In genomic region chr14:101980700-101981099, GRCh38 we compare ENCODE assay signal across 8 cellular contexts. TPM values are rescaled to one million over a fixed set of nuclear protein-coding genes. Genes with fewer than 3 reads are reported as not detected.
A peak's percentile ranks its signal among the peaks of the same experiment; 100 is the strongest.
DNase-seq lines count a peak whose midpoint lies in the region; ATAC-seq, FAIRE-seq and TF ChIP-seq lines count a peak whose summit lies in the region.

No MANE protein-coding gene starts in this region.

- TF ChIP-seq CTCF in astrocyte (IDR thresholded peaks at IDR 0.05; ENCODE audit: insufficient read depth, low read depth, low read length) (no peak), left lung (IDR thresholded peaks at IDR 0.05) (no peak)

- ATAC-seq in GM21528 (IDR thresholded peaks at IDR 0.05; ENCODE audit: low FRiP score, unreplicated experiment) (peak; percentile 74), left lung (peak; percentile 93)

- peaks cover 20% of the 10 kb centered on the region for H3K36me3 Mint-ChIP-seq in astrocyte (ENCODE audit: low read depth, unreplicated experiment)

- H3K4me3 ChIP-seq in astrocyte (ENCODE audit: insufficient read depth, low read depth, low read length) = no peak overlapping the region
- no peak overlapping the region for H3K4me3 ChIP-seq in left lung

- H3K27me3 ChIP-seq in astrocyte (ENCODE audit: insufficient read depth, low read length) (no peaks in the 10 kb centered on the region), left lung (no peaks in the 10 kb centered on the region)

- intact Hi-C loops in left lung (cut with DNase I) = loop anchor here in 1 of 2 donors (2.0 kb wide), 1 partner anchor 56 kb away; no protein-coding TSS in a partner anchor

- peak; percentile 100 for DNase-seq in ELR (ENCODE audit: low read depth)
- DNase-seq in HT-29 (ENCODE audit: low spot score) = peak; percentile 28
- DNase-seq in astrocyte (ENCODE audit: low read depth) = peak; percentile 99
- peak in 1 of 2 donors; percentile 59 for DNase-seq in left lung
- DNase-seq in NCI-H1417 (lab: John Stamatoyannopoulos, UW) = no peak
- no peak for DNase-seq in cortex of kidney (lab: John Stamatoyannopoulos, UW)
- DNase-seq in DMS53 (lab: John Stamatoyannopoulos, UW) = no peak

- peak overlapping the region; percentile 10 for H3K4me3 Mint-ChIP-seq in astrocyte (ENCODE audit: unreplicated experiment)

- no peaks in the 10 kb centered on the region for H3K9me3 Mint-ChIP-seq in astrocyte (ENCODE audit: unreplicated experiment)

- peaks cover 68% of the 10 kb centered on the region for H3K79me2 ChIP-seq in astrocyte (ENCODE audit: insufficient read depth, low read length)

- H3K27ac Mint-ChIP-seq in astrocyte (ENCODE audit: unreplicated experiment) = peak overlapping the region; percentile 37

- no peaks in the 10 kb centered on the region for H3K27me3 Mint-ChIP-seq in astrocyte (ENCODE audit: low read depth, unreplicated experiment)

- peaks cover 60% of the 10 kb centered on the region for H4K20me1 ChIP-seq in astrocyte (ENCODE audit: insufficient read depth, low read length)

- peak; percentile 72 for FAIRE-seq in astrocyte (lab: Jason Lieb, UNC)

- H3K4me2 ChIP-seq in astrocyte (ENCODE audit: low read length) = peak overlapping the region; percentile 66

- H3K4me1 ChIP-seq in astrocyte (ENCODE audit: insufficient read depth, low read length) (peaks cover 25% of the 10 kb centered on the region), left lung (peaks cover 8 to 19% of the 10 kb centered on the region in 2 donors)

- peak overlapping the region; percentile 75 for H3K27ac ChIP-seq in astrocyte (ENCODE audit: low read depth, low read length)
- H3K27ac ChIP-seq in left lung = peak overlapping the region in 1 of 2 donors; percentile 6

- H3K9me3 ChIP-seq in astrocyte (ENCODE audit: insufficient read depth, low read depth, low read length) (no peaks in the 10 kb centered on the region), left lung (no peaks in the 10 kb centered on the region)

- H3K36me3 ChIP-seq in astrocyte (ENCODE audit: insufficient read depth, low read length) (peaks cover 64% of the 10 kb centered on the region), left lung (peaks cover 0 to 96% of the 10 kb centered on the region in 2 donors)

- peak overlapping the region; percentile 56 for H3K9ac ChIP-seq in astrocyte (ENCODE audit: low read length)

- H3K4me1 Mint-ChIP-seq in astrocyte (ENCODE audit: low read depth, unreplicated experiment) = peaks cover 9% of the 10 kb centered on the region

- no peak overlapping the region for H2AFZ ChIP-seq in astrocyte (ENCODE audit: low read depth, low read length)

RNA-seq across cellular contexts. Expression of gene DYNC1H1, which starts 16.3 kb away (rescaled TPM):
- total RNA-seq in HT-29 (2014; rRNA removed; shearing (Covaris generic)) = 181 and 190 TPM in 2 replicates
- 561 and 591 TPM in 2 replicates for total RNA-seq in astrocyte
- total RNA-seq in left lung = 100 to 1,000 TPM; 492 to 514 TPM

Comparison
In these comparisons a context has a peak if more than half of its experiments do, and no peak if none do; other contexts are left out.
1. DNase-seq: peak in ELR (single experiment), HT-29 (single experiment) and astrocyte (single experiment); none in NCI-H1417 (0 of 3), cortex of kidney (single experiment) and DMS53 (single experiment).